ENCODE assay signal across 1 cellular context in genomic region chr1:90748668-90749067, GRCh38.
TF ChIP-seq lines count a peak whose summit lies in the region.

No MANE protein-coding gene starts in this region.

TF ChIP-seq in HepG2, 621 proteins besides CTCF, POLR2A, EP300 and RAD21 (continued from another document):
- TF ChIP-seq, protein P1, sequence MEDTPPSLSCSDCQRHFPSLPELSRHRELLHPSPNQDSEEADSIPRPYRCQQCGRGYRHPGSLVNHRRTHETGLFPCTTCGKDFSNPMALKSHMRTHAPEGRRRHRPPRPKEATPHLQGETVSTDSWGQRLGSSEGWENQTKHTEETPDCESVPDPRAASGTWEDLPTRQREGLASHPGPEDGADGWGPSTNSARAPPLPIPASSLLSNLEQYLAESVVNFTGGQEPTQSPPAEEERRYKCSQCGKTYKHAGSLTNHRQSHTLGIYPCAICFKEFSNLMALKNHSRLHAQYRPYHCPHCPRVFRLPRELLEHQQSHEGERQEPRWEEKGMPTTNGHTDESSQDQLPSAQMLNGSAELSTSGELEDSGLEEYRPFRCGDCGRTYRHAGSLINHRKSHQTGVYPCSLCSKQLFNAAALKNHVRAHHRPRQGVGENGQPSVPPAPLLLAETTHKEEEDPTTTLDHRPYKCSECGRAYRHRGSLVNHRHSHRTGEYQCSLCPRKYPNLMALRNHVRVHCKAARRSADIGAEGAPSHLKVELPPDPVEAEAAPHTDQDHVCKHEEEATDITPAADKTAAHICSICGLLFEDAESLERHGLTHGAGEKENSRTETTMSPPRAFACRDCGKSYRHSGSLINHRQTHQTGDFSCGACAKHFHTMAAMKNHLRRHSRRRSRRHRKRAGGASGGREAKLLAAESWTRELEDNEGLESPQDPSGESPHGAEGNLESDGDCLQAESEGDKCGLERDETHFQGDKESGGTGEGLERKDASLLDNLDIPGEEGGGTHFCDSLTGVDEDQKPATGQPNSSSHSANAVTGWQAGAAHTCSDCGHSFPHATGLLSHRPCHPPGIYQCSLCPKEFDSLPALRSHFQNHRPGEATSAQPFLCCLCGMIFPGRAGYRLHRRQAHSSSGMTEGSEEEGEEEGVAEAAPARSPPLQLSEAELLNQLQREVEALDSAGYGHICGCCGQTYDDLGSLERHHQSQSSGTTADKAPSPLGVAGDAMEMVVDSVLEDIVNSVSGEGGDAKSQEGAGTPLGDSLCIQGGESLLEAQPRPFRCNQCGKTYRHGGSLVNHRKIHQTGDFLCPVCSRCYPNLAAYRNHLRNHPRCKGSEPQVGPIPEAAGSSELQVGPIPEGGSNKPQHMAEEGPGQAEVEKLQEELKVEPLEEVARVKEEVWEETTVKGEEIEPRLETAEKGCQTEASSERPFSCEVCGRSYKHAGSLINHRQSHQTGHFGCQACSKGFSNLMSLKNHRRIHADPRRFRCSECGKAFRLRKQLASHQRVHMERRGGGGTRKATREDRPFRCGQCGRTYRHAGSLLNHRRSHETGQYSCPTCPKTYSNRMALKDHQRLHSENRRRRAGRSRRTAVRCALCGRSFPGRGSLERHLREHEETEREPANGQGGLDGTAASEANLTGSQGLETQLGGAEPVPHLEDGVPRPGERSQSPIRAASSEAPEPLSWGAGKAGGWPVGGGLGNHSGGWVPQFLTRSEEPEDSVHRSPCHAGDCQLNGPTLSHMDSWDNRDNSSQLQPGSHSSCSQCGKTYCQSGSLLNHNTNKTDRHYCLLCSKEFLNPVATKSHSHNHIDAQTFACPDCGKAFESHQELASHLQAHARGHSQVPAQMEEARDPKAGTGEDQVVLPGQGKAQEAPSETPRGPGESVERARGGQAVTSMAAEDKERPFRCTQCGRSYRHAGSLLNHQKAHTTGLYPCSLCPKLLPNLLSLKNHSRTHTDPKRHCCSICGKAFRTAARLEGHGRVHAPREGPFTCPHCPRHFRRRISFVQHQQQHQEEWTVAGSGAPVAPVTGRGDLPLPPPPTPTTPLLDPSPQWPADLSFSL (CRISPR knock-in tag; IDR thresholded peaks at IDR 0.05), result no peak
- TF ChIP-seq, protein P2, sequence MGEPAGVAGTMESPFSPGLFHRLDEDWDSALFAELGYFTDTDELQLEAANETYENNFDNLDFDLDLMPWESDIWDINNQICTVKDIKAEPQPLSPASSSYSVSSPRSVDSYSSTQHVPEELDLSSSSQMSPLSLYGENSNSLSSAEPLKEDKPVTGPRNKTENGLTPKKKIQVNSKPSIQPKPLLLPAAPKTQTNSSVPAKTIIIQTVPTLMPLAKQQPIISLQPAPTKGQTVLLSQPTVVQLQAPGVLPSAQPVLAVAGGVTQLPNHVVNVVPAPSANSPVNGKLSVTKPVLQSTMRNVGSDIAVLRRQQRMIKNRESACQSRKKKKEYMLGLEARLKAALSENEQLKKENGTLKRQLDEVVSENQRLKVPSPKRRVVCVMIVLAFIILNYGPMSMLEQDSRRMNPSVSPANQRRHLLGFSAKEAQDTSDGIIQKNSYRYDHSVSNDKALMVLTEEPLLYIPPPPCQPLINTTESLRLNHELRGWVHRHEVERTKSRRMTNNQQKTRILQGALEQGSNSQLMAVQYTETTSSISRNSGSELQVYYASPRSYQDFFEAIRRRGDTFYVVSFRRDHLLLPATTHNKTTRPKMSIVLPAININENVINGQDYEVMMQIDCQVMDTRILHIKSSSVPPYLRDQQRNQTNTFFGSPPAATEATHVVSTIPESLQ (CRISPR knock-in tag; conservative IDR thresholded peaks at IDR 0.05), result no peak
- TF ChIP-seq SCMH1 (CRISPR knock-in tag; IDR thresholded peaks at IDR 0.05; ENCODE audit: borderline replicate concordance) (no peak), CREM (IDR thresholded peaks at IDR 0.05) (peak; percentile 38; the same call in 1 of the 2 replicates), CREM (CRISPR knock-in tag; IDR thresholded peaks at IDR 0.05) (no peak)
